In genomic region chr6:32952817-32953739, GRCh38 we compare ENCODE assay signal across 1 cellular context.
TF ChIP-seq lines count a peak whose summit lies in the region.

Gene HLA-DMA (minus strand): TSS chr6:32953097. CDS start chr6:32953036, 61 bp downstream.

TF ChIP-seq in HepG2, 621 proteins besides CTCF, POLR2A, EP300 and RAD21 (continued from another document):
- TF ChIP-seq DZIP1 (CRISPR knock-in tag; IDR thresholded peaks at IDR 0.05): no peak
- TF ChIP-seq GPN1 (CRISPR knock-in tag; IDR thresholded peaks at IDR 0.05; ENCODE audit: borderline replicate concordance): no peak
TF ChIP-seq in HepG2: peak in this region for 47.
